Comparison of ENCODE assay signal across 24 cellular contexts in the genomic region with DNA sequence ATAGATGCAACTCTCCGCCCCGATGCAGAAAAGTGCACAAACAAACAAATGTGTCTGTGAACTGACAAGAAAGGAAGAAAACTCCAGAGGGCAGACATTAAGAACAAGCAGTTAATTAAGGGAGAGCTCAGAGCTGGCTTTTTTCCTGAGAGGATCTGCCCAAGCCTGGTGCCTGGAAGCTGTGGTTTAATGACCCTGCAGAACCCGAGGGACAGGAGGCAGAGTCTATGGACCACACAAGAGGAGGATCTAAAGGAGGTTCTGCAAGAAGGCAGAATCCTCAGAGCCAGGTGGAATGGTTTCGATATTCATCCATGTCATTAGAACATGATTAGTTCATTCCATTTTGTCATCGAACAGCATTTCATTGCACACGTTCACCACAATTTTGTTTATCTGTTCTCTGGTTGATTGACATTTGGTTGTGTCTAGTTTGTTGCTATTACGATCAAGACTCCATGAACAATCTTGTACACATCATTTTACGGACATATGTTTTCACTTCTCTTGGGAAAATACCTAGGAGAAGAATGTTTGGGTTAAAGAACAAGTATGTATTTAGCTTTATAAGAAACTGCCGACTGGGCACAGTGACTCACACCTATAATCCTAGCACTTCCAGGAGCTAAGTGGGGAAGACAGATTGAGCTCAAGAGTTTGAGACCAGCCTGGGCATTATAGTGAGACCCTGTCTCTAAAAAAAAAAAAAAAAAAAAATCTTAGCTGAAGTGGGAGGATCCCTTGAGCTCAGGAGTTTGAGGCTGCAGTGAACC.
"Had no signal": no experiment of that assay in that cellular context is flagged by ENCODE, and none has a peak within 500 bp of the region (broad histone marks: within the 10 kb centered on the region; RNA-seq: fewer than 3 reads in every experiment).

No MANE protein-coding gene starts in this region.

- FAIRE-seq: K562, RCC 7860 had no signal

- H3K4me3 ChIP-seq: K562 had no signal

- H3K4me2 ChIP-seq: KMS-11, SK-N-SH had no signal

- H3K9me3 ChIP-seq: SK-N-SH had no signal

- H3K27ac ChIP-seq: KMS-11 had no signal

- ATAC-seq: K562, T-cell had no signal

- DNase-seq: Kasumi-1, MM.1S, MV-4-11, NCI-H1048, NCI-H1105, NCI-H1417, NCI-H1436 treated with DMSO at 0.1 percent for 48 hours, NCI-H1694, NCI-H1930, NCI-H2081 treated with DMSO at 0.1 percent for 48 hours, NCI-H2171, NCI-H226, NCI-H446, NCI-H510A, NCI-H524 treated with DMSO at 0.1 percent for 48 hours, Right ventricle myocardium superior, RPMI8226, SIG-M5, SK-N-SH, SW 1271, T-cell had no signal
